8 cellular contexts compared by ENCODE assay signal in genomic region chr9:125240649-125240999, GRCh38. TPM values are rescaled to one million over a fixed set of nuclear protein-coding genes. Genes with fewer than 3 reads are reported as not detected.
DNase-seq lines count a peak whose midpoint lies in the region; ATAC-seq and TF ChIP-seq lines count a peak whose summit lies in the region.

No MANE protein-coding gene starts in this region.

- no peaks in the 10 kb centered on the region for H3K9me3 ChIP-seq in DND-41 (ENCODE audit: insufficient read depth, low read length, severe bottlenecking)

- ATAC-seq in DND-41 (ENCODE audit: insufficient read depth, low read depth) (peak; percentile 1; the same call in 1 of the 3 replicates), GM21723 (IDR thresholded peaks at IDR 0.05; ENCODE audit: unreplicated experiment) (peak; percentile 15), HG03139 (IDR thresholded peaks at IDR 0.05; ENCODE audit: unreplicated experiment) (no peak)

- in situ Hi-C loops in astrocyte of the cerebellum (cut with HindIII; ENCODE audit: low sequenced_read_pairs) = no loop called here

- peak overlapping the region; percentile 94 for H3K27ac ChIP-seq in DND-41 (ENCODE audit: low read length)

- peak overlapping the region; percentile 97 for H3K4me2 ChIP-seq in DND-41 (ENCODE audit: insufficient read depth, low read length)

- peak overlapping the region; percentile 76 for H2AFZ ChIP-seq in DND-41 (ENCODE audit: low read depth, low read length)

- H3K9ac ChIP-seq in DND-41 (ENCODE audit: low read depth, low read length) = peak overlapping the region; percentile 100

- H3K4me1 ChIP-seq in DND-41 (ENCODE audit: insufficient read depth, low read length) = peaks cover 45% of the 10 kb centered on the region

- no peaks in the 10 kb centered on the region for H3K27me3 ChIP-seq in DND-41 (ENCODE audit: insufficient read depth, low read length, poor library complexity)
- H3K27me3 ChIP-seq in kidney epithelial cell (ENCODE audit: control insufficient read depth, insufficient read depth, low read length) = no peaks in the 10 kb centered on the region

- H3K4me3 ChIP-seq in DND-41 (ENCODE audit: low read depth in 1 of 2, low read length in 2 of 2) (peak overlapping the region; percentile 100), astrocyte of the cerebellum (ENCODE audit: low read depth, low read length) (peak overlapping the region; percentile 95), kidney epithelial cell (ENCODE audit: low read depth, low read length) (peak overlapping the region; percentile 95)

- no peak for DNase-seq in DND-41
- DNase-seq in NOMO-1 treated with dmso at 0.1 percent for 144 hours (lab: John Stamatoyannopoulos, UW; ENCODE audit: unreplicated experiment) = peak; percentile 44
- DNase-seq in astrocyte of the cerebellum (ENCODE audit: low read depth) = no peak
- DNase-seq in kidney epithelial cell (ENCODE audit: low read depth) = no peak
- DNase-seq in stimulated activated CD8-positive, alpha-beta memory T cell treated with anti-CD3 and anti-CD28 coated beads, Interleukin-12 subunit alpha, Interleukin-12 subunit beta, amount 100 ng/mL, for 1 hour (ENCODE audit: low read depth) = peak; percentile 17
- DNase-seq in GM10266 (ENCODE audit: extremely low spot score) = no peak

- TF ChIP-seq CTCF in DND-41 (IDR thresholded peaks at IDR 0.05; ENCODE audit: borderline replicate concordance, extremely low read depth, low read length, poor library complexity, severe bottlenecking) (no peak), astrocyte of the cerebellum (IDR thresholded peaks at IDR 0.05; ENCODE audit: low read depth, low read length, missing control alignments) (no peak), kidney epithelial cell (IDR thresholded peaks at IDR 0.05; ENCODE audit: insufficient read depth, low read length, poor library complexity, severe bottlenecking) (no peak), GM10266 (IDR thresholded peaks at IDR 0.05; ENCODE audit: control insufficient read depth, insufficient read depth, low read depth, missing control alignments) (no peak)

- peaks cover 27% of the 10 kb centered on the region for H4K20me1 ChIP-seq in DND-41 (ENCODE audit: insufficient read depth, low read length)

- peaks cover 64% of the 10 kb centered on the region for H3K79me2 ChIP-seq in DND-41 (ENCODE audit: insufficient read depth, low read length)

- H3K36me3 ChIP-seq in DND-41 (ENCODE audit: insufficient read depth, low read length) (peaks cover 53% of the 10 kb centered on the region), kidney epithelial cell (ENCODE audit: control insufficient read depth, insufficient read depth, low read length) (no peaks in the 10 kb centered on the region)

RNA-seq across cellular contexts. Expression of gene HSPA5, which starts 0.5 kb away (rescaled TPM):
- 387 and 410 TPM in 2 replicates for total RNA-seq in kidney epithelial cell

RNA-seq across cellular contexts. Expression of gene GAPVD1, which starts 21.0 kb away (rescaled TPM):
- total RNA-seq in kidney epithelial cell = 30.4 and 36.7 TPM in 2 replicates

RNA-seq across cellular contexts. Expression of gene RABEPK, which starts 40.3 kb away (rescaled TPM):
- 19.8 and 24.2 TPM in 2 replicates for total RNA-seq in kidney epithelial cell

RNA-seq across cellular contexts. Expression of gene PPP6C, which starts 51.0 kb away (rescaled TPM):
- total RNA-seq in kidney epithelial cell = 24.7 and 25.3 TPM in 2 replicates

Comparison
In these comparisons a context has a peak if more than half of its experiments do, and no peak if none do; other contexts are left out.
1. DNase-seq: peak in NOMO-1 treated with dmso at 0.1 percent for 144 hours (single experiment) and stimulated activated CD8-positive, alpha-beta memory T cell treated with anti-CD3 and anti-CD28 coated beads, Interleukin-12 subunit alpha, Interleukin-12 subunit beta, amount 100 ng/mL, for 1 hour (single experiment); none in DND-41 (single experiment), astrocyte of the cerebellum (single experiment), kidney epithelial cell (single experiment) and GM10266 (single experiment).
2. Peak in every context shown above with its lines, with median percentiles within 50 percentile points of each other: H3K4me3 ChIP-seq.